1 cellular context compared by ENCODE assay signal in the genomic region with DNA sequence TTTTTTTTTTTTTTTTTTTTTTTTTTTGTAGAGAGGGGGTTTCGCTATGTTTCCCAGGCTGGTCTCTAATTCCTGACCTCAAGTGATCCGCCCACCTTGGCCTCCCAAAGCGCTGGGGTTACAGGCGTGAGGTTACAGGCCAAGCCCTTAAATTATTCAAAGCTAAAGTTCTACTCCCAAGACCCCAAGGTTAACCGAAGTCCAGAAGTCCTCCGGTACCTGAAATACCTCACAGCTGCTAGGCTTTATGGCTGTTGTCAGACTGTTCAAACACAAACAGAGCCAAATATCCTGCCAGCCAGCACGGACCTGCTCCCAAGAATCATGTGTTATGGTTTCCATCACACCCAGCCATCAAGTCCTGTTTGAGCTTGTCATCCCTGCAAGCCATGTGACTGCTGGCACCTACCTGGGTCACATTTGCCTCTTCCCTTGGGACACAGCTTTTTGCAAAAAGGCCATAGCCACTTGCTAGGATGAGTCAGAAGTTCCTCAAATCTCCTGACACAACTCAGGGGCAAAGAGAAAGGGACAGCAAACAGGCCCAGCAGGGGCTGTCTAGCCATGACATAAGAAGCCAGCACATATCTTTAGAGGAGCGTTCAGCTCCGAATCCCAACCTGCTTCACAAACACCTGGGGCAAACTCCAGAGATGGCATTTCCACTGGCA.
TF ChIP-seq lines count a peak whose summit lies in the region.

No MANE protein-coding gene starts in this region.

TF ChIP-seq in liver, 16 proteins besides CTCF, POLR2A, EP300 and RAD21 (continued from another document):
- peak; percentile 84 for TF ChIP-seq ZBTB33 (IDR thresholded peaks at IDR 0.05)
- TF ChIP-seq GABPA (IDR thresholded peaks at IDR 0.05 in 1 of 2, conservative IDR thresholded peaks at IDR 0.05 in 1 of 2), result peak in 1 of 2 donors; percentile 28
- peak; percentile 95 to 96 for TF ChIP-seq RXRA (IDR thresholded peaks at IDR 0.05)
- peak; percentile 78 for TF ChIP-seq FOXA2 (IDR thresholded peaks at IDR 0.05)
- TF ChIP-seq, protein P1, sequence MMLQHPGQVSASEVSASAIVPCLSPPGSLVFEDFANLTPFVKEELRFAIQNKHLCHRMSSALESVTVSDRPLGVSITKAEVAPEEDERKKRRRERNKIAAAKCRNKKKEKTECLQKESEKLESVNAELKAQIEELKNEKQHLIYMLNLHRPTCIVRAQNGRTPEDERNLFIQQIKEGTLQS (IDR thresholded peaks at IDR 0.05), result peak; percentile 86
- peak; percentile 94 for TF ChIP-seq SP1 (IDR thresholded peaks at IDR 0.05)
- TF ChIP-seq HNF4A (conservative IDR thresholded peaks at IDR 0.05), result peak; percentile 98
- peak; percentile 89 for TF ChIP-seq YY1 (IDR thresholded peaks at IDR 0.05)
- peak; percentile 91 to 95 for TF ChIP-seq JUND (IDR thresholded peaks at IDR 0.05)
- TF ChIP-seq HNF4G (IDR thresholded peaks at IDR 0.05), result peak; percentile 90
